Comparison of ENCODE assay signal across 18 cellular contexts in the genomic region with DNA sequence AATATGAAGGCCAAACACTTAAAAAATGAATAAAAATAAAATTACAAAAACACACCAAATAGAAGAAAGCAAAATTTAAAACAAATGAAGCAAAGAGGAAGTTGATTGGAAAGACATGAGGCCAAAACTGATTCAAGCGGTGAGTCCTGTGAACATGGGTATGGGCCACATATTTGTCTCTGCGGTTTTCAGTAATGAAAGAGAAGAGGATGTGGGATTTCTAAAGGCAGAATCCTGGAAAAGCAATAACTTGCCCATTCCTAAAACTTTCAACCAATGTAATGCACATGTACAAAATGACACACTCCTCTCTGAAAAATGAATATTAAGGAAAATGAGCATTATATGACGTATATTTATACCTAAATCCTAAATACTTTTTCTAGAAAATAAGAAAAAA.
DNase-seq lines count a peak whose midpoint lies in the region; ATAC-seq and TF ChIP-seq lines count a peak whose summit lies in the region.
"Had no signal": no experiment of that assay in that cellular context is flagged by ENCODE, and none has a peak within 500 bp of the region (broad histone marks: within the 10 kb centered on the region; RNA-seq: fewer than 3 reads in every experiment).

No MANE protein-coding gene starts in this region.

- DNase-seq in AG09309 (ENCODE audit: low read depth) (peak; percentile 46), GM04503 (ENCODE audit: low read depth) (peak; percentile 44), LHCN-M2 (ENCODE audit: low read depth) (peak; percentile 52), myocyte (ENCODE audit: low read depth) (peak; percentile 11), sciatic nerve (ENCODE audit: low spot score) (no peak), NCI-H748 (lab: John Stamatoyannopoulos, UW; ENCODE audit: unreplicated experiment) (no peak), anterior cingulate cortex (lab: John Stamatoyannopoulos, UW) (no peak)
- DNase-seq in activated T-cell treated with anti-CD3 and anti-CD28 coated beads, Interleukin-2, amount 50 U/mL, for 1 hour, result no peak
- DNase-seq: AML-193; Caco-2; CD8-positive, alpha-beta memory T cell; DMS53; GOT3; H9; IMR-90; KBM-7 had no signal

- TF ChIP-seq CTCF in AG09309 (IDR thresholded peaks at IDR 0.05; ENCODE audit: control insufficient read depth, insufficient read depth, low read depth, low read length, missing control alignments), result no peak

- H3K4me3 ChIP-seq in AG09309 (ENCODE audit: control insufficient read depth, low read depth, low read length), result no peak overlapping the region
- H3K4me3 ChIP-seq: BLaER1, GM12878 had no signal

- ATAC-seq in sciatic nerve, result no peak
- ATAC-seq: GM12878 had no signal

- intact Hi-C loops in sciatic nerve (cut with DNase I), result no loop called here

Comparison
In these comparisons a context has a peak if more than half of its experiments do, and no peak if none do; other contexts are left out.
1. DNase-seq: peak in AG09309 (single experiment), GM04503 (single experiment), LHCN-M2 (single experiment) and myocyte (single experiment); none in sciatic nerve (single experiment), NCI-H748 (single experiment), activated T-cell treated with anti-CD3 and anti-CD28 coated beads, Interleukin-2, amount 50 U/mL, for 1 hour (single experiment) and anterior cingulate cortex (0 of 58).